Comparison of ENCODE assay signal across 1 cellular context in genomic region chr16:67537636-67538591, GRCh38.
TF ChIP-seq lines count a peak whose summit lies in the region.

No MANE protein-coding gene starts in this region.

TF ChIP-seq in HepG2, 621 proteins besides CTCF, POLR2A, EP300 and RAD21 (continued from another document):
- TF ChIP-seq ZNF704 (CRISPR knock-in tag; IDR thresholded peaks at IDR 0.05; ENCODE audit: borderline replicate concordance), result no peak
- 0 out of 2 replicates have a peak, but pooled peaks have one; percentile 19 for TF ChIP-seq ZNF589 (CRISPR knock-in tag; conservative IDR thresholded peaks at IDR 0.05)
- no peak for TF ChIP-seq MTA1 (CRISPR knock-in tag; IDR thresholded peaks at IDR 0.05; ENCODE audit: borderline replicate concordance)
- 0 out of 2 replicates have a peak, but pooled peaks have one; percentile 31 for TF ChIP-seq ZNF839 (CRISPR knock-in tag; IDR thresholded peaks at IDR 0.05; ENCODE audit: borderline replicate concordance)
- no peak for TF ChIP-seq ZNF737 (CRISPR knock-in tag; IDR thresholded peaks at IDR 0.05; ENCODE audit: borderline replicate concordance)
- no peak for TF ChIP-seq ZNF318 (CRISPR knock-in tag; IDR thresholded peaks at IDR 0.05)
- no peak; the same call in 1 of the 2 replicates for TF ChIP-seq ZNF546 (CRISPR knock-in tag; conservative IDR thresholded peaks at IDR 0.05)
- TF ChIP-seq ZNF891 (CRISPR knock-in tag; IDR thresholded peaks at IDR 0.05), result no peak
- no peak for TF ChIP-seq NFATC3 (CRISPR knock-in tag; IDR thresholded peaks at IDR 0.05)
- no peak for TF ChIP-seq ZNF432 (CRISPR knock-in tag; IDR thresholded peaks at IDR 0.05; ENCODE audit: borderline replicate concordance)
- TF ChIP-seq BRF2 (CRISPR knock-in tag; IDR thresholded peaks at IDR 0.05), result no peak
- no peak for TF ChIP-seq ZNF598 (CRISPR knock-in tag; IDR thresholded peaks at IDR 0.05; ENCODE audit: borderline replicate concordance)
- TF ChIP-seq GMEB2 (CRISPR knock-in tag; IDR thresholded peaks at IDR 0.05; ENCODE audit: low read depth), result no peak
- TF ChIP-seq SMAD1 (CRISPR knock-in tag; IDR thresholded peaks at IDR 0.05; ENCODE audit: borderline replicate concordance, low read depth), result no peak
- TF ChIP-seq HNF4A (CRISPR knock-in tag; IDR thresholded peaks at IDR 0.05), result no peak
- TF ChIP-seq MED13 (CRISPR knock-in tag; IDR thresholded peaks at IDR 0.05), result no peak
- TF ChIP-seq SYNCRIP (IDR thresholded peaks at IDR 0.05; ENCODE audit: insufficient read depth, low read depth, low read length), result no peak
- TF ChIP-seq PHB2 (IDR thresholded peaks at IDR 0.05; ENCODE audit: partially characterized antibody), result no peak
- no peak for TF ChIP-seq ZNF615 (CRISPR knock-in tag; IDR thresholded peaks at IDR 0.05; ENCODE audit: borderline replicate concordance)
- no peak for TF ChIP-seq ZNF24 (IDR thresholded peaks at IDR 0.05)
- peak; percentile 57; the same call in 1 of the 2 replicates for TF ChIP-seq SPEN (CRISPR knock-in tag; IDR thresholded peaks at IDR 0.05; ENCODE audit: low read depth)
